8 cellular contexts compared by ENCODE assay signal in the genomic region with DNA sequence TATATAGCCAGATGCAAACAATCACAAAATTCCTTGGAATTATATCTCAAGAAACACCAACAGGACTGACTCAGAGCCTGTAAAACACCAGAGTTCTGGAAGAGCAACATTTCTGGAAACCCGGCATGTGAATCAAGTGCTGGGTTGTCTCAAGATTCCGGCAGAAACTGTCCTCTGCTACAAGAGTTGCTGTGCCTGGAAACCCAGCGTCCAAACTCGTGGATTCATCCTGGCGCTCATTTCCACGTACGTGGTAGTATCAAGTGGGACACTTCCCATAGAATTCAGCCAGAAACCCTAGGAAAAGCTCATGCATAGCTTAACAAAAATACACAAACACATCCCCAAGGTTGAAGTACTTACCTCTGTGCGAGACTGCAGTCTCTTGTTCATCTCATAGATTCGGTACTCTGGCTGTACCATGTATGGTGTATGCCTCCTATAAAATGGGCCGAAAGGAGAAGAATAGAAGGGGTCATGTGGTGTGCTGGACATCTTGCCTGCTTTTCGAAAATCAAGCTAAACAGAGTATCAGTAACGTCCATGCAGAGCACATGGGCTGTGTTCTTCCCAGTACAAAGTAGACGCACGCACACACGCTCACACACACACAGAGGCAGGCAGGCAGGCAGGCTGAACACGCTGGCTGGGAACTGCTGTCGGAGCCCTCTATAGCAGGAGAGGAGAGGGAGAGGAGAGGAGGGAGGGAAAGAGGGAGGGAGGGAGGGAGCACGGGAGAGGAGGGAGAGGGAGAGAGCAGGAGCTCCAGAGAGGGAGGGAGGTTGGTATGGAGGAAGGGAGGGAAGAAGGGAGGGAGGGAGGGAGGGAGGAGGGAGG. TPM values are rescaled to one million over a fixed set of nuclear protein-coding genes. Genes with fewer than 3 reads are reported as not detected.
DNase-seq lines count a peak whose midpoint lies in the region; ATAC-seq and TF ChIP-seq lines count a peak whose summit lies in the region.

A gene (minus strand): TSS at position 655 of the 837 bp plus-strand sequence.

- peaks cover 21% of the 10 kb centered on the region for H3K36me3 Mint-ChIP-seq in endothelial cell (ENCODE audit: low read depth, unreplicated experiment)

- H3K9me3 Mint-ChIP-seq in endothelial cell (ENCODE audit: unreplicated experiment), result no peaks in the 10 kb centered on the region

- ATAC-seq in GM19351 (IDR thresholded peaks at IDR 0.05; ENCODE audit: unreplicated experiment), result no peak
- ATAC-seq in GM18870 (IDR thresholded peaks at IDR 0.05; ENCODE audit: unreplicated experiment), result no peak

- peak; percentile 50 for DNase-seq in OCI-M1 (lab: John Stamatoyannopoulos, UW)
- peak; percentile 55 for DNase-seq in endothelial cell (ENCODE audit: low spot score)
- peak; percentile 81 to 95 for DNase-seq in lung microvascular endothelial cell (ENCODE audit: low read depth in 2 of 2)
- peak; percentile 66 for DNase-seq in superior temporal gyrus (ENCODE audit: extremely low spot score)
- DNase-seq in NCI-H2227 (lab: John Stamatoyannopoulos, UW; ENCODE audit: unreplicated experiment), result no peak
- DNase-seq in effector CD4-positive, alpha-beta T cell, result no peak

- TF ChIP-seq CTCF in endothelial cell (IDR thresholded peaks at IDR 0.05; ENCODE audit: unreplicated experiment), result no peak

- H3K4me1 Mint-ChIP-seq in endothelial cell (ENCODE audit: unreplicated experiment), result peaks cover 35% of the 10 kb centered on the region

- peak within 1 kb of the TSS; percentile 99 for H3K4me3 Mint-ChIP-seq in endothelial cell (ENCODE audit: unreplicated experiment)

- peaks cover 5% of the 10 kb centered on the region for H3K27me3 Mint-ChIP-seq in endothelial cell (ENCODE audit: unreplicated experiment)

- peak within 1 kb of the TSS; percentile 96 for H3K27ac Mint-ChIP-seq in endothelial cell (ENCODE audit: unreplicated experiment)

RNA-seq across cellular contexts. Expression of the gene that starts here (rescaled TPM):
- total RNA-seq in endothelial cell (ENCODE audit: unreplicated experiment) (268 TPM), lung microvascular endothelial cell (346 and 363 TPM in 2 replicates)

Comparison
In these comparisons a context has a peak if more than half of its experiments do, and no peak if none do; other contexts are left out.
1. DNase-seq: peak in OCI-M1 (single experiment), endothelial cell (single experiment), lung microvascular endothelial cell (2 of 2) and superior temporal gyrus (single experiment); none in NCI-H2227 (single experiment) and effector CD4-positive, alpha-beta T cell (single experiment).